Comparison of ENCODE assay signal across 33 cellular contexts in genomic region chr7:136173874-136174273, GRCh38.
"Had no signal": no experiment of that assay in that cellular context is flagged by ENCODE, and none has a peak within 500 bp of the region (broad histone marks: within the 10 kb centered on the region; RNA-seq: fewer than 3 reads in every experiment).

No MANE protein-coding gene starts in this region.

- ATAC-seq: activated CD4-positive, alpha-beta T cell treated with anti-CD3 and anti-CD28 coated beads for 36 hours; activated CD8-positive, alpha-beta memory T cell treated with anti-CD3 and anti-CD28 coated beads, Interleukin-2, amount 10 ng/mL, durations not matched to agents 7 days and 5 days; activated CD8-positive, alpha-beta T cell treated with anti-CD3 and anti-CD28 coated beads, Interleukin-2, amount 10 ng/mL, durations not matched to agents 7 days and 5 days; activated naive CD4-positive, alpha-beta T cell treated with anti-CD3 and anti-CD28 coated beads, Interleukin-2, amount 50 U/mL, for 72 hours; esophagus mucosa; T-helper 17 cell had no signal

- H3K4me3 Mint-ChIP-seq: activated CD4-positive, alpha-beta memory T cell treated with anti-CD3 and anti-CD28 coated beads for 36 hours; activated CD4-positive, alpha-beta T cell treated with anti-CD3 and anti-CD28 coated beads for 36 hours; activated CD4-positive, alpha-beta T cell treated with anti-CD3 and anti-CD28 coated beads, Interleukin-2, amount 10 ng/mL, durations not matched to agents 24 days and 14 days; activated CD8-positive, alpha-beta memory T cell treated with anti-CD3 and anti-CD28 coated beads, Interleukin-2, amount 10 ng/mL, durations not matched to agents 7 days and 5 days; activated CD8-positive, alpha-beta T cell treated with anti-CD3 and anti-CD28 coated beads, Interleukin-2, amount 10 ng/mL, durations not matched to agents 7 days and 5 days; activated naive CD4-positive, alpha-beta T cell treated with anti-CD3 and anti-CD28 coated beads, Interleukin-2, amount 10 ng/mL, durations not matched to agents 7 days and 5 days; activated naive CD8-positive, alpha-beta T cell treated with anti-CD3 and anti-CD28 coated beads, Interleukin-2, amount 10 ng/mL, durations not matched to agents 7 days and 5 days; brain; dendritic cell treated with granulocyte-macrophage colony-stimulating factor and Interleukin-4, amounts not matched to agents 40 ng/mL and 50 ng/mL, for 4 days; endodermal cell; T-helper 17 cell; T-helper 2 cell treated with Interferon-gamma antibody and Interleukin-4, amounts not matched to agents 5 μg/mL and 100 μg/mL, for 36 hours had no signal

- H3K9me3 Mint-ChIP-seq: activated CD4-positive, alpha-beta memory T cell treated with anti-CD3 and anti-CD28 coated beads for 36 hours; activated CD4-positive, alpha-beta T cell treated with anti-CD3 and anti-CD28 coated beads, Interleukin-2, amount 10 ng/mL, durations not matched to agents 24 days and 14 days; activated naive CD4-positive, alpha-beta T cell treated with anti-CD3 and anti-CD28 coated beads, Interleukin-2, amount 10 ng/mL, durations not matched to agents 7 days and 5 days; activated naive CD4-positive, alpha-beta T cell treated with anti-CD3 and anti-CD28 coated beads, Interleukin-2, amount 50 U/mL, for 72 hours; activated naive CD8-positive, alpha-beta T cell treated with anti-CD3 and anti-CD28 coated beads, Interleukin-2, amount 10 ng/mL, durations not matched to agents 7 days and 5 days; brain; dendritic cell treated with granulocyte-macrophage colony-stimulating factor and Interleukin-4, amounts not matched to agents 40 ng/mL and 50 ng/mL, for 4 days; endodermal cell; T-helper 2 cell treated with Interferon-gamma antibody and Interleukin-4, amounts not matched to agents 5 μg/mL and 100 μg/mL, for 36 hours had no signal

- DNase-seq: activated CD4-positive, alpha-beta memory T cell treated with anti-CD3 and anti-CD28 coated beads for 36 hours; activated CD4-positive, alpha-beta T cell treated with anti-CD3 and anti-CD28 coated beads for 36 hours; activated CD4-positive, alpha-beta T cell treated with anti-CD3 and anti-CD28 coated beads, Interleukin-2, amount 10 ng/mL, durations not matched to agents 24 days and 14 days; activated CD4-positive, CD25-positive, alpha-beta regulatory T cell; activated CD4-positive, CD25-positive, alpha-beta regulatory T cell treated with anti-CD3 and anti-CD28 coated beads, Interleukin-2, amount 50 U/mL, for 72 hours; activated CD8-positive, alpha-beta memory T cell treated with anti-CD3 and anti-CD28 coated beads, Interleukin-2, amount 10 ng/mL, durations not matched to agents 7 days and 5 days; activated CD8-positive, alpha-beta memory T cell treated with anti-CD3 and anti-CD28 coated beads, Interleukin-2, amount 50 U/mL, for 4 hours; activated CD8-positive, alpha-beta T cell treated with anti-CD3 and anti-CD28 coated beads, Interleukin-2, amount 10 ng/mL, durations not matched to agents 7 days and 5 days; activated gamma-delta T cell; activated naive CD4-positive, alpha-beta T cell; activated naive CD4-positive, alpha-beta T cell treated with anti-CD3 and anti-CD28 coated beads, Interleukin-2, amount 10 ng/mL, durations not matched to agents 7 days and 5 days; activated naive CD8-positive, alpha-beta T cell treated with anti-CD3 and anti-CD28 coated beads, Interleukin-2, amount 10 ng/mL, durations not matched to agents 7 days and 5 days; activated T-cell treated with anti-CD3 and anti-CD28 coated beads, Interleukin-2, amount 50 U/mL, for 1 hour; activated T-cell treated with anti-CD3 and anti-CD28 coated beads, Interleukin-2, amount 50 U/mL, for 48 hours; central memory CD4-positive, alpha-beta T cell; cerebellar nuclear complex; colonic mucosa; dorsolateral prefrontal cortex; effector memory CD4-positive, alpha-beta T cell; endodermal cell; foreskin fibroblast; head of caudate nucleus; T-helper 1 cell; T-helper 17 cell; T1000 had no signal

- H3K4me1 Mint-ChIP-seq: activated CD4-positive, alpha-beta T cell treated with anti-CD3 and anti-CD28 coated beads for 36 hours; activated CD4-positive, alpha-beta T cell treated with anti-CD3 and anti-CD28 coated beads, Interleukin-2, amount 10 ng/mL, durations not matched to agents 24 days and 14 days; activated CD8-positive, alpha-beta memory T cell treated with anti-CD3 and anti-CD28 coated beads, Interleukin-2, amount 10 ng/mL, durations not matched to agents 7 days and 5 days; activated naive CD4-positive, alpha-beta T cell treated with anti-CD3 and anti-CD28 coated beads, Interleukin-2, amount 10 ng/mL, durations not matched to agents 7 days and 5 days; activated naive CD8-positive, alpha-beta T cell treated with anti-CD3 and anti-CD28 coated beads, Interleukin-2, amount 10 ng/mL, durations not matched to agents 7 days and 5 days; brain had no signal

- H3K36me3 ChIP-seq: ascending aorta, breast epithelium, cardiac muscle cell, colonic mucosa had no signal

- H3K4me3 ChIP-seq: ascending aorta, breast epithelium, cardiac muscle cell, colonic mucosa, dorsolateral prefrontal cortex had no signal

- H3K4me1 ChIP-seq: ascending aorta, breast epithelium, colonic mucosa had no signal

- H3K27ac ChIP-seq: ascending aorta, breast epithelium, cardiac muscle cell, colonic mucosa, dorsolateral prefrontal cortex had no signal

- H3K27ac Mint-ChIP-seq: activated CD4-positive, alpha-beta memory T cell treated with anti-CD3 and anti-CD28 coated beads for 36 hours; activated CD4-positive, alpha-beta T cell treated with anti-CD3 and anti-CD28 coated beads for 36 hours; activated CD4-positive, alpha-beta T cell treated with anti-CD3 and anti-CD28 coated beads, Interleukin-2, amount 10 ng/mL, durations not matched to agents 24 days and 14 days; activated CD8-positive, alpha-beta memory T cell treated with anti-CD3 and anti-CD28 coated beads, Interleukin-2, amount 10 ng/mL, durations not matched to agents 7 days and 5 days; activated CD8-positive, alpha-beta T cell treated with anti-CD3 and anti-CD28 coated beads, Interleukin-2, amount 10 ng/mL, durations not matched to agents 7 days and 5 days; activated naive CD4-positive, alpha-beta T cell treated with anti-CD3 and anti-CD28 coated beads, Interleukin-2, amount 10 ng/mL, durations not matched to agents 7 days and 5 days; activated naive CD4-positive, alpha-beta T cell treated with anti-CD3 and anti-CD28 coated beads, Interleukin-2, amount 50 U/mL, for 72 hours; activated naive CD8-positive, alpha-beta T cell treated with anti-CD3 and anti-CD28 coated beads, Interleukin-2, amount 10 ng/mL, durations not matched to agents 7 days and 5 days; brain; dendritic cell treated with granulocyte-macrophage colony-stimulating factor and Interleukin-4, amounts not matched to agents 40 ng/mL and 50 ng/mL, for 4 days; endodermal cell; T-helper 17 cell; T-helper 2 cell treated with Interferon-gamma antibody and Interleukin-4, amounts not matched to agents 5 μg/mL and 100 μg/mL, for 36 hours had no signal

- H3K27me3 Mint-ChIP-seq: activated CD4-positive, alpha-beta memory T cell treated with anti-CD3 and anti-CD28 coated beads for 36 hours; activated CD4-positive, alpha-beta T cell treated with anti-CD3 and anti-CD28 coated beads for 36 hours; activated CD4-positive, alpha-beta T cell treated with anti-CD3 and anti-CD28 coated beads, Interleukin-2, amount 10 ng/mL, durations not matched to agents 24 days and 14 days; activated CD8-positive, alpha-beta memory T cell treated with anti-CD3 and anti-CD28 coated beads, Interleukin-2, amount 10 ng/mL, durations not matched to agents 7 days and 5 days; activated naive CD4-positive, alpha-beta T cell treated with anti-CD3 and anti-CD28 coated beads, Interleukin-2, amount 10 ng/mL, durations not matched to agents 7 days and 5 days; activated naive CD8-positive, alpha-beta T cell treated with anti-CD3 and anti-CD28 coated beads, Interleukin-2, amount 10 ng/mL, durations not matched to agents 7 days and 5 days; brain; dendritic cell treated with granulocyte-macrophage colony-stimulating factor and Interleukin-4, amounts not matched to agents 40 ng/mL and 50 ng/mL, for 4 days; T-helper 17 cell had no signal

- H3K9me3 ChIP-seq: ascending aorta, breast epithelium, colonic mucosa had no signal

- H3K27me3 ChIP-seq: ascending aorta, breast epithelium, cardiac muscle cell, colonic mucosa had no signal

- H3K36me3 Mint-ChIP-seq: activated CD8-positive, alpha-beta memory T cell treated with anti-CD3 and anti-CD28 coated beads, Interleukin-2, amount 10 ng/mL, durations not matched to agents 7 days and 5 days; activated naive CD4-positive, alpha-beta T cell treated with anti-CD3 and anti-CD28 coated beads, Interleukin-2, amount 10 ng/mL, durations not matched to agents 7 days and 5 days; activated naive CD4-positive, alpha-beta T cell treated with anti-CD3 and anti-CD28 coated beads, Interleukin-2, amount 50 U/mL, for 72 hours; activated naive CD8-positive, alpha-beta T cell treated with anti-CD3 and anti-CD28 coated beads, Interleukin-2, amount 10 ng/mL, durations not matched to agents 7 days and 5 days; brain had no signal
